ENCODE assay signal across 35 cellular contexts in genomic region chr4:129113438-129113837, GRCh38. TPM values are rescaled to one million over a fixed set of nuclear protein-coding genes. Genes with fewer than 3 reads are reported as not detected.
DNase-seq lines count a peak whose midpoint lies in the region; ATAC-seq, FAIRE-seq and TF ChIP-seq lines count a peak whose summit lies in the region.
"Had no signal": no experiment of that assay in that cellular context is flagged by ENCODE, and none has a peak within 500 bp of the region (broad histone marks: within the 10 kb centered on the region; RNA-seq: fewer than 3 reads in every experiment).

No MANE protein-coding gene starts in this region.

- H3K36me3 Mint-ChIP-seq in GM23338 (ENCODE audit: low read depth) = no peaks in the 10 kb centered on the region

- no peaks in the 10 kb centered on the region for H3K79me2 ChIP-seq in GM23338 (replicated peaks; ENCODE audit: insufficient read depth)

- H3K9me3 Mint-ChIP-seq in GM23338 = no peaks in the 10 kb centered on the region
- H3K9me3 Mint-ChIP-seq: CD4-positive, alpha-beta memory T cell; CD4-positive, alpha-beta T cell; CD8-positive, alpha-beta memory T cell; CD8-positive, alpha-beta T cell had no signal

- no peaks in the 10 kb centered on the region for H3K27me3 Mint-ChIP-seq in GM23338 (ENCODE audit: insufficient read depth, low read depth, poor library complexity)
- H3K27me3 Mint-ChIP-seq: B cell; CD4-positive, alpha-beta memory T cell; CD4-positive, alpha-beta T cell; CD4-positive, CD25-positive, alpha-beta regulatory T cell; CD8-positive, alpha-beta memory T cell had no signal

- TF ChIP-seq POLR2A in body of pancreas (IDR thresholded peaks at IDR 0.05) = no peak
- TF ChIP-seq POLR2A in erythroblast (IDR thresholded peaks at IDR 0.05; ENCODE audit: low read length) = no peak

- ATAC-seq in GM23338 = no peak
- ATAC-seq in body of pancreas = peak; percentile 89
- ATAC-seq in pancreas = peak; percentile 85 to 93 (median 88)
- no peak for ATAC-seq in HG03521 (IDR thresholded peaks at IDR 0.05; ENCODE audit: unreplicated experiment)
- ATAC-seq: A549; CD8-positive, alpha-beta T cell had no signal

- no peaks in the 10 kb centered on the region for H3K36me3 ChIP-seq in GM23338 (ENCODE audit: insufficient read depth)
- H3K36me3 ChIP-seq in body of pancreas (replicated peaks in 1 of 2; ENCODE audit: insufficient read depth in 1 of 2, low read depth in 2 of 2) = no peaks in the 10 kb centered on the region
- no peaks in the 10 kb centered on the region for H3K36me3 ChIP-seq in pancreas
- H3K36me3 ChIP-seq: BE2C, BLaER1 had no signal

- H2AFZ ChIP-seq in GM23338 = no peak overlapping the region

- peaks cover 19% of the 10 kb centered on the region for H3K4me1 Mint-ChIP-seq in GM23338
- H3K4me1 Mint-ChIP-seq: B cell; CD14-positive monocyte; CD4-positive, alpha-beta memory T cell; CD4-positive, CD25-positive, alpha-beta regulatory T cell; CD8-positive, alpha-beta memory T cell had no signal

- intact Hi-C loops in body of pancreas (cut with DNase I) = no loop called here
- intact Hi-C loops in pancreas (cut with DNase I) = no loop called here

- no peaks in the 10 kb centered on the region for H3K9me3 ChIP-seq in body of pancreas
- H3K9me3 ChIP-seq in pancreas = no peaks in the 10 kb centered on the region
- H3K9me3 ChIP-seq: A549; BE2C; BLaER1; BLaER1 treated with 17β-estradiol and CSF1 and Interleukin-3, amounts not matched to agents 10 nM and 100 nM; Caco-2 had no signal

- no peaks in the 10 kb centered on the region for H4K20me1 ChIP-seq in GM23338 (replicated peaks; ENCODE audit: insufficient read depth)
- H4K20me1 ChIP-seq: BLaER1; BLaER1 treated with 17β-estradiol and CSF1 and Interleukin-3, amounts not matched to agents 10 nM and 100 nM had no signal

- H3K27ac Mint-ChIP-seq in GM23338 = peak overlapping the region; percentile 57; the same call in 1 of the 2 replicates
- H3K27ac Mint-ChIP-seq: B cell; CD4-positive, alpha-beta T cell; CD4-positive, CD25-positive, alpha-beta regulatory T cell; CD8-positive, alpha-beta memory T cell; CD8-positive, alpha-beta T cell had no signal

- no peak overlapping the region for H3K4me2 ChIP-seq in GM23338
- H3K4me2 ChIP-seq: A549; BLaER1; BLaER1 treated with 17β-estradiol and CSF1 and Interleukin-3, amounts not matched to agents 10 nM and 100 nM had no signal

- H3K4me3 Mint-ChIP-seq in GM23338 = no peak overlapping the region
- H3K4me3 Mint-ChIP-seq: B cell; CD14-positive monocyte; CD4-positive, alpha-beta T cell; CD4-positive, CD25-positive, alpha-beta regulatory T cell; CD8-positive, alpha-beta memory T cell; CD8-positive, alpha-beta T cell had no signal

- DNase-seq in GM23338 (ENCODE audit: low spot score) (no peak), body of pancreas (no peak), dermis microvascular lymphatic vessel endothelial cell (ENCODE audit: low read depth in 2 of 2) (peak; percentile 36 to 50), pancreas (no peak), RPMI8226 (no peak), erythroblast (lab: John Stamatoyannopoulos, UW) (no peak), HuH-7 (ENCODE audit: low spot score) (no peak)
- DNase-seq: 8988T; ACHN; BE2C; C1 segment of cervical spinal cord; Caco-2; Calu3; CD4-positive, alpha-beta memory T cell; CD4-positive, alpha-beta T cell; CD4-positive, CD25-positive, alpha-beta regulatory T cell; CD8-positive, alpha-beta memory T cell; CD8-positive, alpha-beta T cell; COR-L47; DMS 273 treated with DMSO at 0.1 percent for 48 hours; DMS153; DMS53; DMS79; DMS79 treated with DMSO at 0.1 percent for 48 hours; DND-41; EL had no signal

- H3K27me3 ChIP-seq in GM23338 (ENCODE audit: insufficient read depth) (no peaks in the 10 kb centered on the region), body of pancreas (no peaks in the 10 kb centered on the region), pancreas (no peaks in the 10 kb centered on the region)
- H3K27me3 ChIP-seq: BE2C; BLaER1; BLaER1 treated with 17β-estradiol and CSF1 and Interleukin-3, amounts not matched to agents 10 nM and 100 nM had no signal

- 5 to 23% methylated on average over 1 of the region's 1 CpG for WGBS in body of pancreas, 2 donors
- WGBS in pancreas, 2 donors = 11 to 14% methylated on average over 1 of the region's 1 CpG

- H3K27ac ChIP-seq in GM23338 (ENCODE audit: low read depth) (no peak overlapping the region), body of pancreas (peak overlapping the region in 3 of 4 donors; percentile 54 to 70 (median 62)), pancreas (peak overlapping the region; percentile 19 to 66 (median 42))
- H3K27ac ChIP-seq: 22Rv1; A549; BLaER1; BLaER1 treated with 17β-estradiol and CSF1 and Interleukin-3, amounts not matched to agents 10 nM and 100 nM; C4-2B had no signal

- FAIRE-seq in pancreas (lab: Jason Lieb, UNC) = no peak
- FAIRE-seq: A549, D721Med had no signal

- H3K9me2 ChIP-seq in GM23338 (ENCODE audit: insufficient read depth) = peaks cover 18% of the 10 kb centered on the region

- H3F3A ChIP-seq in GM23338 (replicated peaks; ENCODE audit: low read depth) = no peaks in the 10 kb centered on the region

- TF ChIP-seq CTCF in GM23338 (conservative IDR thresholded peaks at IDR 0.05; ENCODE audit: low read depth in 2 of 2) = no peak
- TF ChIP-seq CTCF in body of pancreas (IDR thresholded peaks at IDR 0.05) = no peak
- no peak for TF ChIP-seq CTCF in pancreas (IDR thresholded peaks at IDR 0.05)

- H3K4me3 ChIP-seq in GM23338 = no peak overlapping the region
- no peak overlapping the region for H3K4me3 ChIP-seq in body of pancreas
- H3K4me3 ChIP-seq in pancreas = no peak overlapping the region
- H3K4me3 ChIP-seq: A549; BLaER1; BLaER1 treated with 17β-estradiol and CSF1 and Interleukin-3, amounts not matched to agents 10 nM and 100 nM had no signal

- H3K4me1 ChIP-seq in GM23338 (ENCODE audit: insufficient read depth) = peaks cover 13% of the 10 kb centered on the region; the same call in 1 of the 2 replicates
- H3K4me1 ChIP-seq in body of pancreas = peaks cover 37% of the 10 kb centered on the region
- H3K4me1 ChIP-seq in pancreas = peaks cover 7 to 13% (median 11%) of the 10 kb centered on the region in 3 donors
- H3K4me1 ChIP-seq: A549; BE2C; BLaER1; BLaER1 treated with 17β-estradiol and CSF1 and Interleukin-3, amounts not matched to agents 10 nM and 100 nM; Caco-2 had no signal

RNA-seq across cellular contexts. Expression of gene C4orf33, which starts 17.5 kb away (rescaled TPM):
- 4.2 and 4.7 TPM in 2 replicates for total RNA-seq in GM23338 (2014; rRNA removed; shearing (Covaris generic))
- polyA plus RNA-seq in GM23338 (2016; fragmentation: Nextera tagmentation; extraction: Ambion mirVana) (4.4 TPM in 2 replicates), pancreas (1 to 10 TPM; 5.5 to 9.5 TPM)
- total RNA-seq in body of pancreas (10 to 100 TPM; 12.2 to 14.3 TPM), dermis microvascular lymphatic vessel endothelial cell (3.0 and 3.6 TPM in 2 replicates), pancreas (10 to 100 TPM in 1 of 6 donors, 1 to 10 TPM in 5; 5.6 to 11.1 (median 7.6) TPM)

RNA-seq across cellular contexts. Expression of gene SCLT1, which starts 20.1 kb away (rescaled TPM):
- 14.5 and 18.5 TPM in 2 replicates for total RNA-seq in GM23338 (2014; rRNA removed; shearing (Covaris generic))
- polyA plus RNA-seq in GM23338 (2016; fragmentation: Nextera tagmentation; extraction: Ambion mirVana) = 15.1 and 18.9 TPM in 2 replicates
- 10 to 100 TPM in 1 of 2 donors, 1 to 10 TPM in 1; 9.9 to 13.8 TPM for total RNA-seq in body of pancreas
- 7.2 and 8.0 TPM in 2 replicates for total RNA-seq in dermis microvascular lymphatic vessel endothelial cell
- total RNA-seq in pancreas = 1 to 10 TPM; 4.6 to 7.3 (median 6.4) TPM
- 1 to 10 TPM; 3.4 to 4.0 TPM for polyA plus RNA-seq in pancreas

Comparison
In these comparisons a context has a peak if more than half of its experiments do, and no peak if none do; other contexts are left out.
1. ATAC-seq: peak in body of pancreas (single experiment) and pancreas (4 of 4); none in GM23338 (single experiment) and HG03521 (single experiment).
2. DNase-seq: peak in dermis microvascular lymphatic vessel endothelial cell (2 of 2); none in GM23338 (single experiment), body of pancreas (0 of 4), pancreas (0 of 6), RPMI8226 (single experiment), erythroblast (0 of 2) and HuH-7 (single experiment).